8 cellular contexts compared by ENCODE assay signal in genomic region chr1:58310469-58310868, GRCh38.
"Had no signal": no experiment of that assay in that cellular context is flagged by ENCODE, and none has a peak within 500 bp of the region (broad histone marks: within the 10 kb centered on the region; RNA-seq: fewer than 3 reads in every experiment).

No MANE protein-coding gene starts in this region.

- H3K4me3 ChIP-seq: GM23248, HAP-1 had no signal

- DNase-seq: GM23248, GOT3, H7, HFFc6 had no signal

- H3K4me1 ChIP-seq: HAP-1 had no signal

- H3K36me3 ChIP-seq: HAP-1 had no signal

- ATAC-seq: HCT116, HepG2 had no signal

- H3K27ac ChIP-seq: GM23248, HL-60 had no signal

- H3K9me3 ChIP-seq: HAP-1 had no signal

- FAIRE-seq: HepG2 had no signal
